In genomic region chr10:75235375-75236177, GRCh38 we compare ENCODE assay signal across 8 cellular contexts. TPM values are rescaled to one million over a fixed set of nuclear protein-coding genes. Genes with fewer than 3 reads are reported as not detected.
A peak's percentile ranks its signal among the peaks of the same experiment; 100 is the strongest.
DNase-seq lines count a peak whose midpoint lies in the region; ATAC-seq and TF ChIP-seq lines count a peak whose summit lies in the region.

TSS of gene COMTD1 (minus strand) at chr10:75235957. CDS start at chr10:75235928, 29 bp downstream.

- no peaks in the 10 kb centered on the region for H3K9me3 ChIP-seq in right lobe of liver

- H3K4me3 ChIP-seq in right lobe of liver = peak within 1 kb of the TSS; percentile 63 to 88 (median 84)

- no peak for TF ChIP-seq POLR2A in right lobe of liver (IDR thresholded peaks at IDR 0.05)

- intact Hi-C loops in right lobe of liver (cut with DNase I) = loop anchor here (10.0 kb wide), 2 partner anchors 51 to 131 kb away; a partner anchor contains a TSS

- ATAC-seq in GM19351 (IDR thresholded peaks at IDR 0.05; ENCODE audit: unreplicated experiment) (peak; percentile 67), HG03520 (IDR thresholded peaks at IDR 0.05; ENCODE audit: unreplicated experiment) (peak; percentile 60), right lobe of liver (peak; percentile 79 to 88 (median 84))

- DNase-seq in CD1c-positive myeloid dendritic cell (ENCODE audit: extremely low spot score) = peak; percentile 94
- DNase-seq in NCI-H748 (lab: John Stamatoyannopoulos, UW; ENCODE audit: unreplicated experiment) = peak; percentile 92
- peak; percentile 95 to 96 for DNase-seq in activated CD4-positive, alpha-beta T cell treated with anti-CD3 and anti-CD28 coated beads, Interleukin-2, amount 50 U/mL, for 48 hours
- DNase-seq in dermis blood vessel endothelial cell = peak; percentile 95
- peak; percentile 97 to 99 (median 98) for DNase-seq in right lobe of liver
- peak; percentile 95 for DNase-seq in stimulated activated CD4-positive, alpha-beta T cell treated with anti-CD3 and anti-CD28 coated beads, Interleukin-4, amount 100 ng/mL, for 24 hours

- no peaks in the 10 kb centered on the region for H3K27me3 ChIP-seq in right lobe of liver

- peak within 1 kb of the TSS; percentile 53 to 63 (median 63) for H3K27ac ChIP-seq in right lobe of liver

- peak; percentile 100 for TF ChIP-seq CTCF in right lobe of liver (IDR thresholded peaks at IDR 0.05)

- H3K36me3 ChIP-seq in right lobe of liver = peaks cover 0 to 15% (median 9%) of the 10 kb centered on the region in 4 donors

- peaks cover 0 to 18% (median 5%) of the 10 kb centered on the region in 4 donors for H3K4me1 ChIP-seq in right lobe of liver

- 2% methylated on average over 9 of the region's 76 CpGs for WGBS in right lobe of liver (ENCODE audit: insufficient coverage, low coverage, low lambda C conversion rate, missing lambda C conversion rate)

RNA-seq across cellular contexts. Expression of gene COMTD1, which starts in this region (rescaled TPM):
- total RNA-seq in dermis blood vessel endothelial cell (15.9 and 23.0 TPM in 2 replicates), right lobe of liver (10 to 100 TPM; 14.3 to 88.7 (median 22.1) TPM)

Comparison
In these comparisons a context has a peak if more than half of its experiments do, and no peak if none do; other contexts are left out.
1. Peak in every context shown above with its lines: DNase-seq, ATAC-seq, H3K4me3 ChIP-seq and H3K27ac ChIP-seq.